8 cellular contexts compared by ENCODE assay signal in the genomic region with DNA sequence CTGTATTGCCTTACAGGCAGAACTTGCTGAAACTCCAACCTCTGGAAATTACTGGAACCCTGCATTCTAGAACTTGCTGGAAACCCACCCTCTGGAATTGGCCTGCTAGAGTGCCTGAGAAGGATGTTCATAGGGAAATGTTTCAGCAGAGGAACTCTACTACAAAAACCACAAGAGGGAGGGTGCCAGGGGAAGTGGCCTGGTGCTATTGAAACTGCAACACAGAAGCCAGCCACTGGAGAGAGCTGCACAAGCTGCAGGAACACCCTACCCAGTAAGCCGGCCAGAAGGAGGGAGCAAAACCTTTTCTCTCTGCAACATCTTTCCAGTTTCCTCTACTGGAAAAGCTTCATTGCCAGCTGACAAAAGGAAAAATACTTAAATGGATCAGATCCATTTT. TPM values are rescaled to one million over a fixed set of nuclear protein-coding genes. Genes with fewer than 3 reads are reported as not detected.
A peak's percentile ranks its signal among the peaks of the same experiment; 100 is the strongest.
DNase-seq lines count a peak whose midpoint lies in the region; ATAC-seq and TF ChIP-seq lines count a peak whose summit lies in the region.

No MANE protein-coding gene starts in this region.

- intact Hi-C loops in lower lobe of right lung (cut with DNase I), result no loop called here

- H3K4me1 Mint-ChIP-seq in activated T-cell treated with anti-CD3 and anti-CD28 coated beads, Interleukin-2, amount 50 U/mL, for 4 hours (ENCODE audit: low read depth), result peaks cover 15% of the 10 kb centered on the region
- peaks cover 10% of the 10 kb centered on the region for H3K4me1 Mint-ChIP-seq in HFFc6 (ENCODE audit: low read depth)
- peaks cover 24% of the 10 kb centered on the region for H3K4me1 Mint-ChIP-seq in activated naive CD4-positive, alpha-beta T cell treated with anti-CD3 and anti-CD28 coated beads, Interleukin-2, amount 10 ng/mL, durations not matched to agents 7 days and 5 days

- H3K36me3 ChIP-seq in lower lobe of right lung, result no peaks in the 10 kb centered on the region

- no peak overlapping the region for H3K27ac ChIP-seq in lower lobe of right lung

- H3K4me3 ChIP-seq in lower lobe of right lung, result no peak overlapping the region

- 0 out of 2 replicates have a peak overlapping the region, but pooled peaks have one; percentile 9 for H3K27ac Mint-ChIP-seq in HFFc6
- H3K27ac Mint-ChIP-seq in activated naive CD4-positive, alpha-beta T cell treated with anti-CD3 and anti-CD28 coated beads, Interleukin-2, amount 10 ng/mL, durations not matched to agents 7 days and 5 days, result no peak overlapping the region

- CTCF ChIA-PET in activated naive CD4-positive, alpha-beta T cell treated with anti-CD3 and anti-CD28 coated beads, Interleukin-2, amount 10 ng/mL, durations not matched to agents 7 days and 5 days (lab: Charles Lee), result no interaction called here

- TF ChIP-seq CTCF in HFFc6 (IDR thresholded peaks at IDR 0.05), result peak; percentile 37
- no peak for TF ChIP-seq CTCF in lower lobe of right lung (IDR thresholded peaks at IDR 0.05)

- no peaks in the 10 kb centered on the region for H3K36me3 Mint-ChIP-seq in activated T-cell treated with anti-CD3 and anti-CD28 coated beads, Interleukin-2, amount 50 U/mL, for 4 hours (ENCODE audit: insufficient read depth)
- no peaks in the 10 kb centered on the region for H3K36me3 Mint-ChIP-seq in HFFc6 (ENCODE audit: low read depth)
- H3K36me3 Mint-ChIP-seq in activated naive CD4-positive, alpha-beta T cell treated with anti-CD3 and anti-CD28 coated beads, Interleukin-2, amount 10 ng/mL, durations not matched to agents 7 days and 5 days, result peaks cover 2% of the 10 kb centered on the region

- H3K4me3 Mint-ChIP-seq in activated T-cell treated with anti-CD3 and anti-CD28 coated beads, Interleukin-2, amount 50 U/mL, for 4 hours, result no peak overlapping the region
- no peak overlapping the region for H3K4me3 Mint-ChIP-seq in HFFc6
- H3K4me3 Mint-ChIP-seq in activated naive CD4-positive, alpha-beta T cell treated with anti-CD3 and anti-CD28 coated beads, Interleukin-2, amount 10 ng/mL, durations not matched to agents 7 days and 5 days, result no peak overlapping the region

- H3K27me3 Mint-ChIP-seq in activated T-cell treated with anti-CD3 and anti-CD28 coated beads, Interleukin-2, amount 50 U/mL, for 4 hours (ENCODE audit: low read depth), result no peaks in the 10 kb centered on the region
- H3K27me3 Mint-ChIP-seq in HFFc6 (ENCODE audit: insufficient read depth), result peaks cover 2% of the 10 kb centered on the region
- H3K27me3 Mint-ChIP-seq in activated naive CD4-positive, alpha-beta T cell treated with anti-CD3 and anti-CD28 coated beads, Interleukin-2, amount 10 ng/mL, durations not matched to agents 7 days and 5 days, result peaks cover 5% of the 10 kb centered on the region

- no peaks in the 10 kb centered on the region for H3K9me3 Mint-ChIP-seq in activated T-cell treated with anti-CD3 and anti-CD28 coated beads, Interleukin-2, amount 50 U/mL, for 4 hours
- H3K9me3 Mint-ChIP-seq in HFFc6, result no peaks in the 10 kb centered on the region
- no peaks in the 10 kb centered on the region for H3K9me3 Mint-ChIP-seq in activated naive CD4-positive, alpha-beta T cell treated with anti-CD3 and anti-CD28 coated beads, Interleukin-2, amount 10 ng/mL, durations not matched to agents 7 days and 5 days

- DNase-seq in activated T-cell treated with anti-CD3 and anti-CD28 coated beads for 1 hour (ENCODE audit: low read depth) (peak; percentile 14), HFFc6 (peak; percentile 43), NCI-H526 (lab: John Stamatoyannopoulos, UW) (peak; percentile 16 to 58), lower lobe of right lung (peak; percentile 49), NCI-H1436 (lab: John Stamatoyannopoulos, UW) (no peak), NCI-H2029 (lab: John Stamatoyannopoulos, UW) (no peak)
- no peak for DNase-seq in activated T-cell treated with anti-CD3 and anti-CD28 coated beads, Interleukin-2, amount 50 U/mL, for 4 hours
- DNase-seq in activated naive CD4-positive, alpha-beta T cell treated with anti-CD3 and anti-CD28 coated beads, Interleukin-2, amount 10 ng/mL, durations not matched to agents 7 days and 5 days, result peak; percentile 55

- H3K4me1 ChIP-seq in lower lobe of right lung, result peaks cover 2% of the 10 kb centered on the region

- no peaks in the 10 kb centered on the region for H3K27me3 ChIP-seq in lower lobe of right lung (ENCODE audit: low read depth)

- ATAC-seq in activated T-cell treated with anti-CD3 and anti-CD28 coated beads, Interleukin-2, amount 50 U/mL, for 4 hours, result no peak
- no peak for ATAC-seq in lower lobe of right lung

- H3K9me3 ChIP-seq in lower lobe of right lung, result no peaks in the 10 kb centered on the region

RNA-seq across cellular contexts. Expression of gene BRWD3, which starts 2.5 kb away (rescaled TPM):
- total RNA-seq in activated T-cell treated with anti-CD3 and anti-CD28 coated beads, Interleukin-2, amount 50 U/mL, for 4 hours, result 1 to 10 TPM; 8.1 to 9.9 (median 9.1) TPM
- 1 to 10 TPM; 7.4 to 9.1 (median 8.3) TPM for total RNA-seq in HFFc6 (2021; fragmentation: NEBNext Ultra II Directional; extraction: Animal tissue kit (Norgen Biotek cat#: 25700))
- total RNA-seq in lower lobe of right lung, result 23.8 TPM

Comparison
In these comparisons a context has a peak if more than half of its experiments do, and no peak if none do; other contexts are left out.
1. DNase-seq: peak in activated T-cell treated with anti-CD3 and anti-CD28 coated beads for 1 hour (single experiment), HFFc6 (single experiment), NCI-H526 (2 of 2), activated naive CD4-positive, alpha-beta T cell treated with anti-CD3 and anti-CD28 coated beads, Interleukin-2, amount 10 ng/mL, durations not matched to agents 7 days and 5 days (single experiment) and lower lobe of right lung (single experiment); none in activated T-cell treated with anti-CD3 and anti-CD28 coated beads, Interleukin-2, amount 50 U/mL, for 4 hours (single experiment), NCI-H1436 (single experiment) and NCI-H2029 (single experiment).